23 cellular contexts compared by ENCODE assay signal in the genomic region with DNA sequence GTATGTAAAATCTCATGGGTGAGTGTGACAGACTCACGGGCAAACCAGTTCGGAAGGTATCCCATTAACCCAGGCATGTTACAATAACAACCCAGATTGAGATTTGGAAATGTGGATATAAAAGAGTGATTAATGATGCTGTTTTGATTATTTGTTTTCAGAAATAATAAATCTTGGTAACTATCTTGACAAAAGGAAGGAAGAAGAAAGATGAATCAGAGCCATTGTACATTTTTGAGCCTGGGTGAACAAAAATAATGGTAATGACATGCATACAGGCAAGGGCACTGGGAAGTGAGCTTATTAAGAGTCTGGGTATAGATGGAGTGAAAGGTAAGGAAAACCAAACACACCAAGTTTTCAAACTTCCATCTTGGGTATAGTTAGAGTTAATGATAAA.
"Had no signal": no experiment of that assay in that cellular context is flagged by ENCODE, and none has a peak within 500 bp of the region (broad histone marks: within the 10 kb centered on the region; RNA-seq: fewer than 3 reads in every experiment).

No MANE protein-coding gene starts in this region.

- H2AFZ ChIP-seq: hepatocyte had no signal

- FAIRE-seq: colon, endometrium, frontal cortex, kidney had no signal

- H3K36me3 ChIP-seq: esophagus muscularis mucosa, gastroesophageal sphincter, heart left ventricle, left lung, lower lobe of right lung had no signal

- DNase-seq: effector CD8-positive, alpha-beta T cell; effector memory CD8-positive, alpha-beta T cell; endodermal cell; foreskin keratinocyte; heart left ventricle; hypothalamus; immature natural killer cell; islet precursor cell; kidney; left cardiac atrium; left lung; left ventricle myocardium superior; lower lobe of right lung; mesenchymal stem cell; mucosa of descending colon; naive B cell had no signal

- H3K27me3 ChIP-seq: esophagus muscularis mucosa, foreskin keratinocyte, gastroesophageal sphincter, heart left ventricle, hepatocyte, left lung had no signal

- ATAC-seq: effector memory CD8-positive, alpha-beta T cell; foreskin keratinocyte; gastroesophageal sphincter; heart left ventricle; left cardiac atrium; left lung; left ventricle myocardium superior; lower lobe of right lung; mucosa of descending colon had no signal

- H3K4me1 ChIP-seq: esophagus muscularis mucosa, foreskin keratinocyte, gastroesophageal sphincter, heart left ventricle, left lung, lower lobe of right lung had no signal

- H3K4me2 ChIP-seq: hepatocyte had no signal

- H3K4me3 ChIP-seq: coronary artery, esophagus muscularis mucosa, gastroesophageal sphincter, heart left ventricle, hepatocyte, left lung, lower lobe of right lung, mucosa of descending colon had no signal

- H3K9me3 ChIP-seq: esophagus muscularis mucosa, gastroesophageal sphincter, heart left ventricle, left lung, lower lobe of right lung, mucosa of descending colon had no signal

- H3K27ac ChIP-seq: coronary artery, esophagus muscularis mucosa, foreskin keratinocyte, gastroesophageal sphincter, heart left ventricle, hepatocyte, left lung, lower lobe of right lung had no signal

- H3K79me2 ChIP-seq: hepatocyte had no signal
